ENCODE assay signal across 10 cellular contexts in genomic region chr3:105354429-105354828, GRCh38. TPM values are rescaled to one million over a fixed set of nuclear protein-coding genes. Genes with fewer than 3 reads are reported as not detected.
DNase-seq lines count a peak whose midpoint lies in the region; ATAC-seq and TF ChIP-seq lines count a peak whose summit lies in the region.
"Had no signal": no experiment of that assay in that cellular context is flagged by ENCODE, and none has a peak within 500 bp of the region (broad histone marks: within the 10 kb centered on the region; RNA-seq: fewer than 3 reads in every experiment).

No MANE protein-coding gene starts in this region.

- no peaks in the 10 kb centered on the region for H3K4me1 ChIP-seq in HEK293 (ENCODE audit: control insufficient read depth, insufficient read depth, low read length)
- H3K4me1 ChIP-seq in CD8-positive, alpha-beta memory T cell (ENCODE audit: insufficient read depth, low read length), result no peaks in the 10 kb centered on the region

- H3K27ac Mint-ChIP-seq in activated B cell treated with CpG ODN at 0.5 μM for 24 hours, result no peak overlapping the region
- no peak overlapping the region for H3K27ac Mint-ChIP-seq in CD8-positive, alpha-beta memory T cell

- peaks cover 17% of the 10 kb centered on the region for H3K27me3 ChIP-seq in CD8-positive, alpha-beta memory T cell (ENCODE audit: insufficient read depth, low read length, poor library complexity, severe bottlenecking)

- no peak for TF ChIP-seq CTCF in HEK293 (tag by site-specific recombination; IDR thresholded peaks at IDR 0.05)
- TF ChIP-seq CTCF in activated B cell treated with CpG ODN at 0.5 μM for 24 hours (IDR thresholded peaks at IDR 0.05), result no peak

- peaks cover 22% of the 10 kb centered on the region for H3K27me3 Mint-ChIP-seq in activated B cell treated with CpG ODN at 0.5 μM for 24 hours
- peaks cover 26 to 48% of the 10 kb centered on the region in 2 donors for H3K27me3 Mint-ChIP-seq in CD8-positive, alpha-beta memory T cell

- no peak for ATAC-seq in activated B cell treated with CpG ODN at 0.5 μM for 24 hours (ENCODE audit: low read depth)
- no peak for ATAC-seq in HG03280 (IDR thresholded peaks at IDR 0.05; ENCODE audit: unreplicated experiment)
- no peak for ATAC-seq in HG02840 (IDR thresholded peaks at IDR 0.05; ENCODE audit: low FRiP score, unreplicated experiment)

- H3K9me3 ChIP-seq in HEK293 (ENCODE audit: control insufficient read depth, insufficient read depth, low read depth, low read length), result no peaks in the 10 kb centered on the region
- no peaks in the 10 kb centered on the region for H3K9me3 ChIP-seq in CD8-positive, alpha-beta memory T cell (ENCODE audit: low read length)

- DNase-seq in activated B cell treated with CpG ODN at 0.5 μM for 24 hours, result no peak
- no peak for DNase-seq in skeletal muscle cell (ENCODE audit: low read depth)
- no peak for DNase-seq in CD8-positive, alpha-beta memory T cell
- DNase-seq: activated CD8-positive, alpha-beta memory T cell treated with anti-CD3 and anti-CD28 coated beads, Interleukin-2, amount 50 U/mL, for 48 hours; effector CD8-positive, alpha-beta T cell; NCI-H1930 had no signal

- POLR2A ChIA-PET in HEK293 (lab: Yijun Ruan, JAX), result no interaction called here
- POLR2A ChIA-PET in activated B cell treated with CpG ODN at 0.5 μM for 24 hours (lab: Charles Lee), result no interaction called here
- POLR2A ChIA-PET in CD8-positive, alpha-beta memory T cell (lab: Charles Lee), result no interaction called here

- no peak overlapping the region for H3K27ac ChIP-seq in HEK293 (ENCODE audit: extremely low read depth, low read depth, low read length)
- H3K27ac ChIP-seq in CD8-positive, alpha-beta memory T cell (ENCODE audit: low read depth, low read length), result no peak overlapping the region

- H3K4me3 ChIP-seq in HEK293 (ENCODE audit: low read depth, low read length), result no peak overlapping the region
- H3K4me3 ChIP-seq in iPS-11a (ENCODE audit: low read depth, low read length), result peak overlapping the region; percentile 54
- H3K4me3 ChIP-seq in skeletal muscle cell (ENCODE audit: low read depth, low read length), result peak overlapping the region; percentile 45
- H3K4me3 ChIP-seq in CD8-positive, alpha-beta memory T cell (ENCODE audit: low read length), result no peak overlapping the region

- H3K4me3 Mint-ChIP-seq in activated B cell treated with CpG ODN at 0.5 μM for 24 hours, result peak overlapping the region; percentile 78
- no peak overlapping the region for H3K4me3 Mint-ChIP-seq in CD8-positive, alpha-beta memory T cell

- H3K9me3 Mint-ChIP-seq in activated B cell treated with CpG ODN at 0.5 μM for 24 hours, result no peaks in the 10 kb centered on the region
- H3K9me3 Mint-ChIP-seq in CD8-positive, alpha-beta memory T cell, result no peaks in the 10 kb centered on the region

- intact Hi-C loops in activated B cell treated with CpG ODN at 0.5 μM for 24 hours (cut with micrococcal nuclease), result no loop called here

- no peaks in the 10 kb centered on the region for H3K36me3 Mint-ChIP-seq in activated B cell treated with CpG ODN at 0.5 μM for 24 hours (ENCODE audit: low read depth)
- H3K36me3 Mint-ChIP-seq in CD8-positive, alpha-beta memory T cell, result peaks cover 0 to 2% (median 0%) of the 10 kb centered on the region in 3 donors

- peaks cover 32% of the 10 kb centered on the region for H3K4me1 Mint-ChIP-seq in activated B cell treated with CpG ODN at 0.5 μM for 24 hours
- H3K4me1 Mint-ChIP-seq in CD8-positive, alpha-beta memory T cell, result peaks cover 7 to 11% (median 8%) of the 10 kb centered on the region in 3 donors

- H3K36me3 ChIP-seq in HEK293 (ENCODE audit: control insufficient read depth in 2 of 2, insufficient read depth in 1 of 2, low read length in 2 of 2), result no peaks in the 10 kb centered on the region
- no peaks in the 10 kb centered on the region for H3K36me3 ChIP-seq in CD8-positive, alpha-beta memory T cell (ENCODE audit: insufficient read depth, low read length)

- CTCF ChIA-PET in HEK293 (lab: Yijun Ruan, JAX) (no interaction called here), activated B cell treated with CpG ODN at 0.5 μM for 24 hours (lab: Charles Lee) (no interaction called here)
- CTCF ChIA-PET in CD8-positive, alpha-beta memory T cell (lab: Charles Lee), result no interaction called here

TF ChIP-seq in HEK293, 187 proteins besides CTCF, POLR2A, EP300 and RAD21:
- peak; percentile 19; the same call in 1 of the 2 replicates for TF ChIP-seq GLIS1 (tag by site-specific recombination; IDR thresholded peaks at IDR 0.05)
- no peak for TF ChIP-seq ZNF747 (tag by site-specific recombination; IDR thresholded peaks at IDR 0.05)

RNA-seq across cellular contexts. Expression of gene ALCAM, which starts 12.3 kb away (rescaled TPM):
- 27.6 and 28.5 TPM in 2 replicates for total RNA-seq in activated B cell treated with CpG ODN at 0.5 μM for 24 hours
- total RNA-seq in CD8-positive, alpha-beta memory T cell, result 10 to 100 TPM; 26.1 to 26.9 TPM
- polyA plus RNA-seq in CD8-positive, alpha-beta memory T cell, result 6.4 TPM

Comparison
In these comparisons a context has a peak if more than half of its experiments do, and no peak if none do; other contexts are left out.
1. H3K4me3 ChIP-seq: peak in iPS-11a (single experiment) and skeletal muscle cell (single experiment); none in HEK293 (single experiment) and CD8-positive, alpha-beta memory T cell (single experiment).